Comparison of ENCODE assay signal across 11 cellular contexts in genomic region chr14:50347521-50347920, GRCh38. TPM values are rescaled to one million over a fixed set of nuclear protein-coding genes. Genes with fewer than 3 reads are reported as not detected.
DNase-seq lines count a peak whose midpoint lies in the region; ATAC-seq, FAIRE-seq and TF ChIP-seq lines count a peak whose summit lies in the region.
"Had no signal": no experiment of that assay in that cellular context is flagged by ENCODE, and none has a peak within 500 bp of the region (broad histone marks: within the 10 kb centered on the region; RNA-seq: fewer than 3 reads in every experiment).

No MANE protein-coding gene starts in this region.

- H3K27ac ChIP-seq in astrocyte (ENCODE audit: low read depth, low read length), result no peak overlapping the region
- H3K27ac ChIP-seq in hepatocyte, result peak overlapping the region; percentile 59
- H3K27ac ChIP-seq in upper lobe of right lung, result no peak overlapping the region
- H3K27ac ChIP-seq: SJCRH30 had no signal

- 93% methylated on average over 1 of the region's 1 CpG for WGBS in hepatocyte (ENCODE audit: low lambda C conversion rate, missing lambda C conversion rate)

- TF ChIP-seq CTCF in astrocyte (IDR thresholded peaks at IDR 0.05; ENCODE audit: insufficient read depth, low read depth, low read length) (no peak), hepatocyte (IDR thresholded peaks at IDR 0.05; ENCODE audit: poor library complexity) (no peak), upper lobe of right lung (IDR thresholded peaks at IDR 0.05) (no peak)

- peak; percentile 49 for FAIRE-seq in astrocyte (lab: Jason Lieb, UNC)

- H2AFZ ChIP-seq in astrocyte (ENCODE audit: low read depth, low read length) (peak overlapping the region; percentile 36), hepatocyte (no peak overlapping the region)

- H3K9me3 Mint-ChIP-seq in astrocyte (ENCODE audit: unreplicated experiment), result no peaks in the 10 kb centered on the region

- peak; percentile 33 for DNase-seq in SIG-M5 treated with dmso at 0.1 percent for 504 hours (lab: John Stamatoyannopoulos, UW; ENCODE audit: unreplicated experiment)
- no peak for DNase-seq in SIG-M5 (lab: John Stamatoyannopoulos, UW)
- DNase-seq in astrocyte (ENCODE audit: low read depth), result peak; percentile 55
- DNase-seq in hepatocyte (ENCODE audit: low spot score), result peak; percentile 52
- DNase-seq in upper lobe of right lung, result no peak
- DNase-seq in stimulated activated CD4-positive, alpha-beta T cell treated with anti-CD3 and anti-CD28 coated beads, Interleukin-4, amount 100 ng/mL, for 4 hours, result no peak
- DNase-seq in posterior cingulate gyrus, result no peak
- DNase-seq: NCI-H187; SJCRH30; stimulated activated CD4-positive, alpha-beta T cell treated with anti-CD3 and anti-CD28 coated beads, Interleukin-15, amount 100 ng/mL, for 24 hours had no signal

- ATAC-seq in upper lobe of right lung (peak; percentile 54), GM18870 (IDR thresholded peaks at IDR 0.05; ENCODE audit: unreplicated experiment) (no peak)

- H3K27ac Mint-ChIP-seq in astrocyte (ENCODE audit: unreplicated experiment), result peak overlapping the region; percentile 92

- H3K4me3 ChIP-seq in astrocyte (ENCODE audit: insufficient read depth, low read depth, low read length) (no peak overlapping the region), hepatocyte (no peak overlapping the region), upper lobe of right lung (no peak overlapping the region)
- H3K4me3 ChIP-seq: SJCRH30 had no signal

- no peak overlapping the region for H3K9ac ChIP-seq in astrocyte (ENCODE audit: low read length)

- H3K4me3 Mint-ChIP-seq in astrocyte (ENCODE audit: unreplicated experiment), result no peak overlapping the region

- H3K9me3 ChIP-seq in astrocyte (ENCODE audit: insufficient read depth, low read depth, low read length) (no peaks in the 10 kb centered on the region), hepatocyte (ENCODE audit: low read depth) (no peaks in the 10 kb centered on the region), upper lobe of right lung (no peaks in the 10 kb centered on the region)
- H3K9me3 ChIP-seq: SJCRH30 had no signal

- H3K4me1 ChIP-seq in astrocyte (ENCODE audit: insufficient read depth, low read length) (peaks cover 42% of the 10 kb centered on the region), hepatocyte (ENCODE audit: insufficient read depth) (peaks cover 37% of the 10 kb centered on the region), upper lobe of right lung (peaks cover 10% of the 10 kb centered on the region)

- H3K4me1 Mint-ChIP-seq in astrocyte (ENCODE audit: low read depth, unreplicated experiment), result peaks cover 61% of the 10 kb centered on the region

- no peaks in the 10 kb centered on the region for H3K36me3 ChIP-seq in astrocyte (ENCODE audit: insufficient read depth, low read length)
- no peaks in the 10 kb centered on the region for H3K36me3 ChIP-seq in hepatocyte (replicated peaks; ENCODE audit: insufficient read depth, low read depth)
- peaks cover 3% of the 10 kb centered on the region for H3K36me3 ChIP-seq in upper lobe of right lung
- H3K36me3 ChIP-seq: SJCRH30 had no signal

- H3K79me2 ChIP-seq in astrocyte (ENCODE audit: insufficient read depth, low read length), result no peaks in the 10 kb centered on the region
- no peaks in the 10 kb centered on the region for H3K79me2 ChIP-seq in hepatocyte

- H3K9me2 ChIP-seq in hepatocyte (replicated peaks; ENCODE audit: insufficient read depth), result no peaks in the 10 kb centered on the region

- H4K20me1 ChIP-seq in astrocyte (ENCODE audit: insufficient read depth, low read length) (no peaks in the 10 kb centered on the region), hepatocyte (ENCODE audit: insufficient read depth, poor library complexity, severe bottlenecking) (no peaks in the 10 kb centered on the region)

- H3K4me2 ChIP-seq in astrocyte (ENCODE audit: low read length), result peak overlapping the region; percentile 7
- no peak overlapping the region for H3K4me2 ChIP-seq in hepatocyte

- H3K27me3 ChIP-seq in astrocyte (ENCODE audit: insufficient read depth, low read length), result no peaks in the 10 kb centered on the region
- no peaks in the 10 kb centered on the region for H3K27me3 ChIP-seq in hepatocyte
- H3K27me3 ChIP-seq in upper lobe of right lung, result no peaks in the 10 kb centered on the region
- H3K27me3 ChIP-seq: SJCRH30 had no signal

- intact Hi-C loops in upper lobe of right lung (cut with DNase I) (no loop called here), posterior cingulate gyrus (cut with DNase I) (loop anchor here (10.0 kb wide), 1 partner anchor 427 kb away; no protein-coding TSS in a partner anchor)

- peaks cover 3% of the 10 kb centered on the region for H3K36me3 Mint-ChIP-seq in astrocyte (ENCODE audit: low read depth, unreplicated experiment)

- H3K27me3 Mint-ChIP-seq in astrocyte (ENCODE audit: low read depth, unreplicated experiment), result no peaks in the 10 kb centered on the region

RNA-seq across cellular contexts. Expression of gene DMAC2L, which starts 35.4 kb away (rescaled TPM):
- 10.9 and 11.6 TPM in 2 replicates for total RNA-seq in astrocyte
- 10.8 and 19.1 TPM in 2 replicates for total RNA-seq in hepatocyte
- 12.5 and 14.1 TPM in 2 replicates for polyA plus RNA-seq in hepatocyte
- total RNA-seq in upper lobe of right lung, result 16.0 TPM

RNA-seq across cellular contexts. Expression of gene L2HGDH, which starts 35.5 kb away (rescaled TPM):
- 5.2 and 6.0 TPM in 2 replicates for total RNA-seq in astrocyte
- 9.7 and 11.8 TPM in 2 replicates for total RNA-seq in hepatocyte
- polyA plus RNA-seq in hepatocyte, result 5.3 and 5.8 TPM in 2 replicates
- 4.5 TPM for total RNA-seq in upper lobe of right lung

RNA-seq across cellular contexts. Expression of gene CDKL1, which starts 49.2 kb away (rescaled TPM):
- total RNA-seq in astrocyte (5.4 and 5.9 TPM in 2 replicates), hepatocyte (6.1 and 13.1 TPM in 2 replicates), upper lobe of right lung (20.7 TPM)
- polyA plus RNA-seq in hepatocyte, result 1.7 and 1.9 TPM in 2 replicates

Comparison
In these comparisons a context has a peak if more than half of its experiments do, and no peak if none do; other contexts are left out.
1. DNase-seq: peak in SIG-M5 treated with dmso at 0.1 percent for 504 hours (single experiment), astrocyte (single experiment) and hepatocyte (single experiment); none in SIG-M5 (single experiment), upper lobe of right lung (single experiment), stimulated activated CD4-positive, alpha-beta T cell treated with anti-CD3 and anti-CD28 coated beads, Interleukin-4, amount 100 ng/mL, for 4 hours (0 of 2) and posterior cingulate gyrus (0 of 10).